ENCODE assay signal across 8 cellular contexts in the genomic region with DNA sequence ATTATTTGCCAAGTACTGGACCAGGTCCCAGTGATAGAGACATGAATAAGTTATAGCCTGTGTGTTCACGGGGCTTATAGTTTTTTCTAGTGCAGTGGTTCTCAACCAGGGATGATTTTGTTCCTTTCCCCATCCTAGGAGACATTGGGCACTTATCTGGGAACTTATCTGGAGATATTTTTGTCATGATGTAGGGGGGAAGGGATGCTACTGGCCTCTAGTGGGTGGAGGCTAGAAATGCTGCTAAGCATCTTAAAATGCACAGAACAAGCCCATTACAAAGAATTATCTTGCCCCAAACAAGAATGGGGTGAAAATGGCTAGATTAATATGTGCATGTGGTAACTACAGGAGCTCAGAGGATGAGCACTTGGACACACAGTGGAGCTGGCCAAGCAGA.
DNase-seq lines count a peak whose midpoint lies in the region; ATAC-seq and TF ChIP-seq lines count a peak whose summit lies in the region.

No MANE protein-coding gene starts in this region.

- DNase-seq in AG09319 (ENCODE audit: extremely low read depth, low read depth) (no peak), NAMALWA (ENCODE audit: low spot score) (peak; percentile 34), fibroblast of villous mesenchyme (ENCODE audit: low read depth) (peak; percentile 38), GOT3 (lab: John Stamatoyannopoulos, UW) (no peak), NCI-H128 (lab: John Stamatoyannopoulos, UW; ENCODE audit: unreplicated experiment) (no peak)

- TF ChIP-seq CTCF in AG09319 (IDR thresholded peaks at IDR 0.05; ENCODE audit: low read depth, low read length) (peak; percentile 54), fibroblast of villous mesenchyme (IDR thresholded peaks at IDR 0.05; ENCODE audit: insufficient read depth, low read depth, low read length) (peak; percentile 62)

- ATAC-seq in GM18907 (IDR thresholded peaks at IDR 0.05; ENCODE audit: unreplicated experiment) (peak; percentile 66), HG03439 (IDR thresholded peaks at IDR 0.05; ENCODE audit: unreplicated experiment) (no peak), HG02642 (IDR thresholded peaks at IDR 0.05; ENCODE audit: poor library complexity, unreplicated experiment) (no peak)

- no peak overlapping the region for H3K4me3 ChIP-seq in fibroblast of villous mesenchyme (ENCODE audit: low read depth, low read length)

Comparison
In these comparisons a context has a peak if more than half of its experiments do, and no peak if none do; other contexts are left out.
1. DNase-seq: peak in NAMALWA (single experiment) and fibroblast of villous mesenchyme (single experiment); none in AG09319 (single experiment), GOT3 (single experiment) and NCI-H128 (single experiment).